In genomic region chr3:112546216-112546759, GRCh38 we compare ENCODE assay signal across 35 cellular contexts. TPM values are rescaled to one million over a fixed set of nuclear protein-coding genes. Genes with fewer than 3 reads are reported as not detected.
DNase-seq lines count a peak whose midpoint lies in the region; ATAC-seq, FAIRE-seq and TF ChIP-seq lines count a peak whose summit lies in the region.
"Had no signal": no experiment of that assay in that cellular context is flagged by ENCODE, and none has a peak within 500 bp of the region (broad histone marks: within the 10 kb centered on the region; RNA-seq: fewer than 3 reads in every experiment).

No MANE protein-coding gene starts in this region.

- intact Hi-C loops in activated CD4-positive, alpha-beta T cell treated with anti-CD3 and anti-CD28 coated beads for 36 hours (cut with DNase I, micrococcal nuclease) = no loop called here
- intact Hi-C loops in endothelial cell of umbilical vein (cut with micrococcal nuclease) = no loop called here

- H3K27ac ChIP-seq in endothelial cell of umbilical vein (ENCODE audit: insufficient read depth, low read depth, low read length) = peak overlapping the region; percentile 10
- H3K27ac ChIP-seq: 22Rv1, C4-2B, neural progenitor cell, pancreas, testis, VCaP had no signal

- peaks cover 10% of the 10 kb centered on the region for H3K4me1 Mint-ChIP-seq in activated CD4-positive, alpha-beta T cell treated with anti-CD3 and anti-CD28 coated beads for 36 hours
- H3K4me1 Mint-ChIP-seq in T-helper 17 cell = peaks cover 8% of the 10 kb centered on the region
- peaks cover 8% of the 10 kb centered on the region for H3K4me1 Mint-ChIP-seq in stimulated activated effector memory CD8-positive, alpha-beta T cell treated with anti-CD3 and anti-CD28 coated beads, Interleukin-12 subunit alpha, Interleukin-12 subunit beta, amount 100 ng/mL, for 72 hours
- H3K4me1 Mint-ChIP-seq in T-helper 2 cell treated with Interferon-gamma antibody and Interleukin-4, amounts not matched to agents 5 μg/mL and 100 μg/mL, for 36 hours (ENCODE audit: low read depth) = peaks cover 6% of the 10 kb centered on the region
- H3K4me1 Mint-ChIP-seq in stimulated activated naive B cell treated with anti-CD40 and anti-IgM and Interleukin-4, amounts not matched to agents 10 μg/mL and 1 μg/mL and 100 μg/mL, for 72 hours = peaks cover 1 to 4% of the 10 kb centered on the region in 2 donors
- H3K4me1 Mint-ChIP-seq: neural progenitor cell had no signal

- no TSS peak for BruUV-seq in endothelial cell of umbilical vein (replicated peaks; lab: Mats Ljungman, UMichigan)

- H3K4me3 ChIP-seq in endothelial cell of umbilical vein (replicated peaks in 1 of 3; ENCODE audit: insufficient read depth in 1 of 3, low read depth in 1 of 3, low read length in 3 of 3) = no peak overlapping the region
- H3K4me3 ChIP-seq: left lung, neural progenitor cell, pancreas, testis had no signal

- no peak overlapping the region for H2AFZ ChIP-seq in endothelial cell of umbilical vein (ENCODE audit: low read depth, low read length)
- H2AFZ ChIP-seq: neural progenitor cell had no signal

- no peaks in the 10 kb centered on the region for H3K27me3 Mint-ChIP-seq in activated CD4-positive, alpha-beta T cell treated with anti-CD3 and anti-CD28 coated beads for 36 hours
- no peaks in the 10 kb centered on the region for H3K27me3 Mint-ChIP-seq in T-helper 17 cell
- no peaks in the 10 kb centered on the region for H3K27me3 Mint-ChIP-seq in T-helper 2 cell treated with Interferon-gamma antibody and Interleukin-4, amounts not matched to agents 5 μg/mL and 100 μg/mL, for 36 hours (ENCODE audit: low read depth)
- no peaks in the 10 kb centered on the region for H3K27me3 Mint-ChIP-seq in stimulated activated naive B cell treated with anti-CD40 and anti-IgM and Interleukin-4, amounts not matched to agents 10 μg/mL and 1 μg/mL and 100 μg/mL, for 72 hours
- H3K27me3 Mint-ChIP-seq: activated CD4-positive, alpha-beta T cell treated with anti-CD3 and anti-CD28 coated beads, Interleukin-2, amount 10 ng/mL, durations not matched to agents 24 days and 14 days; activated naive CD8-positive, alpha-beta T cell treated with anti-CD3 and anti-CD28 coated beads for 36 hours; activated T-cell treated with anti-CD3 and anti-CD28 coated beads, Interleukin-2, amount 50 U/mL, for 24 hours; central memory CD8-positive, alpha-beta T cell had no signal

- peak overlapping the region; percentile 40 for H3K4me2 ChIP-seq in endothelial cell of umbilical vein (ENCODE audit: insufficient read depth, low read length)
- H3K4me2 ChIP-seq: neural progenitor cell had no signal

- no peaks in the 10 kb centered on the region for H3K9me1 ChIP-seq in endothelial cell of umbilical vein (replicated peaks; ENCODE audit: control insufficient read depth, extremely low read depth, insufficient read depth, low read length)

- peaks cover 3% of the 10 kb centered on the region for H3K79me2 ChIP-seq in endothelial cell of umbilical vein (ENCODE audit: control insufficient read depth, insufficient read depth, low read length)

- CTCF ChIA-PET in activated CD4-positive, alpha-beta T cell treated with anti-CD3 and anti-CD28 coated beads for 36 hours (lab: Charles Lee) = interaction anchor here (1.9 kb wide), 1 partner anchor 252 kb away, joined by 4 read pairs; the partner anchor contains the start of gene SLC9C1
- CTCF ChIA-PET in endothelial cell of umbilical vein (lab: Charles Lee) = interaction anchor here (1.7 kb wide), 1 partner anchor 435 kb away, joined by 5 read pairs; no protein-coding TSS in a partner anchor

- no peak for TF ChIP-seq POLR2A in endothelial cell of umbilical vein (IDR thresholded peaks at IDR 0.05; ENCODE audit: low read depth, low read length)

- no peaks in the 10 kb centered on the region for H3K9me3 ChIP-seq in T-helper 17 cell (ENCODE audit: control insufficient read depth, low read length, poor library complexity, severe bottlenecking)
- H3K9me3 ChIP-seq in endothelial cell of umbilical vein (replicated peaks; ENCODE audit: control insufficient read depth, insufficient read depth, low read length) = no peaks in the 10 kb centered on the region
- H3K9me3 ChIP-seq: left lung, pancreas, testis had no signal

- no peak for FAIRE-seq in endothelial cell of umbilical vein (lab: Jason Lieb, UNC)
- FAIRE-seq: islet of Langerhans, pancreas had no signal

- H3K36me3 ChIP-seq in endothelial cell of umbilical vein (ENCODE audit: control insufficient read depth in 2 of 2, extremely low read depth in 1 of 2, insufficient read depth in 2 of 2, low read length in 2 of 2) = peaks cover 0 to 5% of the 10 kb centered on the region in 2 experiments

- dilution Hi-C loops in endothelial cell of umbilical vein (cut with MboI; ENCODE audit: extremely low pct_ligation_motif_present, low sequenced_read_pairs) = no loop called here

- no peaks in the 10 kb centered on the region for H3K27me3 ChIP-seq in endothelial cell of umbilical vein (ENCODE audit: control insufficient read depth in 2 of 2, insufficient read depth in 2 of 2, low read length in 2 of 2)
- H3K27me3 ChIP-seq: left lung, neural progenitor cell, pancreas, testis had no signal

- no peak for ATAC-seq in activated CD4-positive, alpha-beta T cell treated with anti-CD3 and anti-CD28 coated beads for 36 hours
- no peak for ATAC-seq in T-helper 17 cell
- no peak for ATAC-seq in stimulated activated effector memory CD8-positive, alpha-beta T cell treated with anti-CD3 and anti-CD28 coated beads, Interleukin-12 subunit alpha, Interleukin-12 subunit beta, amount 100 ng/mL, for 72 hours
- no peak for ATAC-seq in stimulated activated naive B cell treated with anti-CD40 and anti-IgM and Interleukin-4, amounts not matched to agents 10 μg/mL and 1 μg/mL and 100 μg/mL, for 72 hours (replicated peaks)
- ATAC-seq: left lung; pancreas; stimulated activated naive CD8-positive, alpha-beta T cell treated with anti-CD3 and anti-CD28 coated beads, Interleukin-15, Interleukin-2, amounts not matched to agents 100 U/mL and 50 U/mL, for 24 hours had no signal

- no peak overlapping the region for H3K4me3 Mint-ChIP-seq in activated CD4-positive, alpha-beta T cell treated with anti-CD3 and anti-CD28 coated beads for 36 hours
- no peak overlapping the region for H3K4me3 Mint-ChIP-seq in T-helper 17 cell
- H3K4me3 Mint-ChIP-seq in stimulated activated effector memory CD8-positive, alpha-beta T cell treated with anti-CD3 and anti-CD28 coated beads, Interleukin-12 subunit alpha, Interleukin-12 subunit beta, amount 100 ng/mL, for 72 hours = no peak overlapping the region
- no peak overlapping the region for H3K4me3 Mint-ChIP-seq in T-helper 2 cell treated with Interferon-gamma antibody and Interleukin-4, amounts not matched to agents 5 μg/mL and 100 μg/mL, for 36 hours
- no peak overlapping the region for H3K4me3 Mint-ChIP-seq in stimulated activated naive B cell treated with anti-CD40 and anti-IgM and Interleukin-4, amounts not matched to agents 10 μg/mL and 1 μg/mL and 100 μg/mL, for 72 hours
- H3K4me3 Mint-ChIP-seq: activated CD4-positive, alpha-beta T cell treated with anti-CD3 and anti-CD28 coated beads, Interleukin-2, amount 10 ng/mL, durations not matched to agents 24 days and 14 days; activated naive CD8-positive, alpha-beta T cell treated with anti-CD3 and anti-CD28 coated beads for 36 hours; activated T-cell treated with anti-CD3 and anti-CD28 coated beads, Interleukin-2, amount 50 U/mL, for 24 hours; central memory CD8-positive, alpha-beta T cell; neural progenitor cell had no signal

- H3K27ac Mint-ChIP-seq in activated CD4-positive, alpha-beta T cell treated with anti-CD3 and anti-CD28 coated beads for 36 hours = peak overlapping the region; percentile 14
- peak overlapping the region; percentile 3 for H3K27ac Mint-ChIP-seq in T-helper 17 cell
- H3K27ac Mint-ChIP-seq in stimulated activated effector memory CD8-positive, alpha-beta T cell treated with anti-CD3 and anti-CD28 coated beads, Interleukin-12 subunit alpha, Interleukin-12 subunit beta, amount 100 ng/mL, for 72 hours = peak overlapping the region; percentile 13
- H3K27ac Mint-ChIP-seq in T-helper 2 cell treated with Interferon-gamma antibody and Interleukin-4, amounts not matched to agents 5 μg/mL and 100 μg/mL, for 36 hours = no peak overlapping the region
- H3K27ac Mint-ChIP-seq in stimulated activated naive B cell treated with anti-CD40 and anti-IgM and Interleukin-4, amounts not matched to agents 10 μg/mL and 1 μg/mL and 100 μg/mL, for 72 hours = no peak overlapping the region
- H3K27ac Mint-ChIP-seq: activated CD4-positive, alpha-beta T cell treated with anti-CD3 and anti-CD28 coated beads, Interleukin-2, amount 10 ng/mL, durations not matched to agents 24 days and 14 days; activated naive CD8-positive, alpha-beta T cell treated with anti-CD3 and anti-CD28 coated beads for 36 hours; activated T-cell treated with anti-CD3 and anti-CD28 coated beads, Interleukin-2, amount 50 U/mL, for 24 hours; neural progenitor cell had no signal

- no peak overlapping the region for H3K9ac ChIP-seq in endothelial cell of umbilical vein (replicated peaks; ENCODE audit: extremely low read depth, insufficient read depth, low read length)
- H3K9ac ChIP-seq: neural progenitor cell had no signal

- no peaks in the 10 kb centered on the region for H3K9me3 Mint-ChIP-seq in activated CD4-positive, alpha-beta T cell treated with anti-CD3 and anti-CD28 coated beads for 36 hours (ENCODE audit: low read depth)
- no peaks in the 10 kb centered on the region for H3K9me3 Mint-ChIP-seq in stimulated activated effector memory CD8-positive, alpha-beta T cell treated with anti-CD3 and anti-CD28 coated beads, Interleukin-12 subunit alpha, Interleukin-12 subunit beta, amount 100 ng/mL, for 72 hours
- H3K9me3 Mint-ChIP-seq in T-helper 2 cell treated with Interferon-gamma antibody and Interleukin-4, amounts not matched to agents 5 μg/mL and 100 μg/mL, for 36 hours = no peaks in the 10 kb centered on the region
- H3K9me3 Mint-ChIP-seq in stimulated activated naive B cell treated with anti-CD40 and anti-IgM and Interleukin-4, amounts not matched to agents 10 μg/mL and 1 μg/mL and 100 μg/mL, for 72 hours = no peaks in the 10 kb centered on the region
- H3K9me3 Mint-ChIP-seq: activated CD4-positive, alpha-beta T cell treated with anti-CD3 and anti-CD28 coated beads, Interleukin-2, amount 10 ng/mL, durations not matched to agents 24 days and 14 days; activated naive CD8-positive, alpha-beta T cell treated with anti-CD3 and anti-CD28 coated beads for 36 hours; activated T-cell treated with anti-CD3 and anti-CD28 coated beads, Interleukin-2, amount 50 U/mL, for 24 hours; central memory CD8-positive, alpha-beta T cell; neural progenitor cell had no signal

- no peak for TF ChIP-seq CTCF in endothelial cell of umbilical vein (IDR thresholded peaks at IDR 0.05; ENCODE audit: extremely low read depth in 1 of 2, insufficient read depth in 1 of 2, low read depth in 1 of 2, low read length in 2 of 2)

- H4K20me1 ChIP-seq in endothelial cell of umbilical vein (replicated peaks; ENCODE audit: control insufficient read depth, extremely low read depth, insufficient read depth, low read length) = no peaks in the 10 kb centered on the region

- H3K4me1 ChIP-seq in endothelial cell of umbilical vein (ENCODE audit: control insufficient read depth, extremely low read depth, insufficient read depth, low read length) = peaks cover 12% of the 10 kb centered on the region
- H3K4me1 ChIP-seq: left lung, neural progenitor cell, testis had no signal

- no peak for DNase-seq in activated CD4-positive, alpha-beta T cell treated with anti-CD3 and anti-CD28 coated beads for 36 hours
- DNase-seq in activated CD4-positive, alpha-beta T cell treated with anti-CD3 and anti-CD28 coated beads, Interleukin-2, amount 50 U/mL, for 4 hours = no peak
- DNase-seq in T-helper 17 cell (no peak), endothelial cell of umbilical vein (ENCODE audit: low read depth, low spot score) (peak; percentile 37), activated T-cell treated with anti-CD3 and anti-CD28 coated beads for 4 hours (no peak)
- DNase-seq in stimulated activated effector memory CD8-positive, alpha-beta T cell treated with anti-CD3 and anti-CD28 coated beads, Interleukin-12 subunit alpha, Interleukin-12 subunit beta, amount 100 ng/mL, for 72 hours (ENCODE audit: low spot score in 2 of 2) = no peak
- DNase-seq in T-helper 2 cell treated with Interferon-gamma antibody and Interleukin-4, amounts not matched to agents 5 μg/mL and 100 μg/mL, for 36 hours (ENCODE audit: low spot score) = no peak
- DNase-seq in stimulated activated naive B cell treated with anti-CD40 and anti-IgM and Interleukin-4, amounts not matched to agents 10 μg/mL and 1 μg/mL and 100 μg/mL, for 72 hours = no peak
- DNase-seq: activated CD4-positive, alpha-beta T cell treated with anti-CD3 and anti-CD28 coated beads, Interleukin-2, amount 10 ng/mL, durations not matched to agents 24 days and 14 days; activated gamma-delta T cell; activated naive CD8-positive, alpha-beta T cell treated with anti-CD3 and anti-CD28 coated beads for 36 hours; activated T-cell treated with anti-CD3 and anti-CD28 coated beads, Interleukin-2, amount 50 U/mL, for 24 hours; anterior cingulate cortex; Calu3; DMS79; GOT3; KG1; left lung; MM.1S; NCI-H1930; NCI-H524 treated with DMSO at 0.1 percent for 48 hours; NK-92 treated with Interleukin-12 subunit alpha and Interleukin-12 subunit beta, amount 100 ng/mL, for 24 hours; pancreas; SHP77; stimulated activated naive CD8-positive, alpha-beta T cell treated with anti-CD3 and anti-CD28 coated beads, Interleukin-15, Interleukin-2, amounts not matched to agents 100 U/mL and 50 U/mL, for 24 hours; SW 1271; T1000; testis had no signal

- POLR2A ChIA-PET in activated CD4-positive, alpha-beta T cell treated with anti-CD3 and anti-CD28 coated beads for 36 hours (lab: Charles Lee) = no interaction called here
- POLR2A ChIA-PET in endothelial cell of umbilical vein (lab: Charles Lee) = no interaction called here

- H3K36me3 Mint-ChIP-seq in activated CD4-positive, alpha-beta T cell treated with anti-CD3 and anti-CD28 coated beads for 36 hours (ENCODE audit: low read depth) = peaks cover 47% of the 10 kb centered on the region
- peaks cover 2% of the 10 kb centered on the region for H3K36me3 Mint-ChIP-seq in T-helper 17 cell (ENCODE audit: low read depth)
- H3K36me3 Mint-ChIP-seq in stimulated activated effector memory CD8-positive, alpha-beta T cell treated with anti-CD3 and anti-CD28 coated beads, Interleukin-12 subunit alpha, Interleukin-12 subunit beta, amount 100 ng/mL, for 72 hours = peaks cover 88% of the 10 kb centered on the region
- H3K36me3 Mint-ChIP-seq in T-helper 2 cell treated with Interferon-gamma antibody and Interleukin-4, amounts not matched to agents 5 μg/mL and 100 μg/mL, for 36 hours (ENCODE audit: low read depth) = peaks cover 42% of the 10 kb centered on the region
- peaks cover 17 to 30% of the 10 kb centered on the region in 2 donors for H3K36me3 Mint-ChIP-seq in stimulated activated naive B cell treated with anti-CD40 and anti-IgM and Interleukin-4, amounts not matched to agents 10 μg/mL and 1 μg/mL and 100 μg/mL, for 72 hours

RNA-seq across cellular contexts. Expression of gene ATG3, which starts 15.5 kb away (rescaled TPM):
- 10 to 100 TPM; 54.9 to 71.0 TPM for total RNA-seq in activated CD4-positive, alpha-beta T cell treated with anti-CD3 and anti-CD28 coated beads for 36 hours
- total RNA-seq in T-helper 17 cell = 10 to 100 TPM; 45.9 to 46.2 TPM
- total RNA-seq in endothelial cell of umbilical vein = 62.4 TPM in 2 replicates
- polyA plus RNA-seq in endothelial cell of umbilical vein = 33.0 and 36.0 TPM in 2 replicates
- polyA plus RNA-seq in endothelial cell of umbilical vein (2011; cell fraction: cytosol; rRNA removed) = 42.0 and 43.8 TPM in 2 replicates
- polyA plus RNA-seq in endothelial cell of umbilical vein (2011; cell fraction: nucleus; rRNA removed) = 26.8 and 32.7 TPM in 2 replicates
- 43.0 and 52.2 TPM in 2 replicates for polyA plus RNA-seq in endothelial cell of umbilical vein (2012)
- polyA minus RNA-seq in endothelial cell of umbilical vein = 21.7 and 23.2 TPM in 2 replicates
- 47.1 TPM for polyA minus RNA-seq in endothelial cell of umbilical vein (2011; cell fraction: cytosol; rRNA and poly(A)+ RNA removed)
- 29.7 and 38.3 TPM in 2 replicates for polyA minus RNA-seq in endothelial cell of umbilical vein (2011; cell fraction: nucleus; rRNA and poly(A)+ RNA removed)

RNA-seq across cellular contexts. Expression of gene SLC35A5, which starts 15.6 kb away (rescaled TPM):
- 10 to 100 TPM; 16.5 to 18.7 TPM for total RNA-seq in activated CD4-positive, alpha-beta T cell treated with anti-CD3 and anti-CD28 coated beads for 36 hours
- total RNA-seq in T-helper 17 cell (1 to 10 TPM; 7.6 to 8.6 TPM), endothelial cell of umbilical vein (25.1 and 25.6 TPM in 2 replicates)
- polyA plus RNA-seq in endothelial cell of umbilical vein = 27.7 and 40.1 TPM in 2 replicates
- 19.3 and 19.5 TPM in 2 replicates for polyA plus RNA-seq in endothelial cell of umbilical vein (2011; cell fraction: cytosol; rRNA removed)
- 16.7 and 23.2 TPM in 2 replicates for polyA plus RNA-seq in endothelial cell of umbilical vein (2011; cell fraction: nucleus; rRNA removed)
- 21.0 and 23.6 TPM in 2 replicates for polyA plus RNA-seq in endothelial cell of umbilical vein (2012)
- polyA minus RNA-seq in endothelial cell of umbilical vein = 39.5 and 43.7 TPM in 2 replicates
- 17.6 TPM for polyA minus RNA-seq in endothelial cell of umbilical vein (2011; cell fraction: cytosol; rRNA and poly(A)+ RNA removed)
- polyA minus RNA-seq in endothelial cell of umbilical vein (2011; cell fraction: nucleus; rRNA and poly(A)+ RNA removed) = 18.3 and 30.2 TPM in 2 replicates

RNA-seq across cellular contexts. Expression of gene BTLA, which starts 47.0 kb away (rescaled TPM):
- total RNA-seq in activated CD4-positive, alpha-beta T cell treated with anti-CD3 and anti-CD28 coated beads for 36 hours = 10 to 100 TPM; 21.0 to 21.7 TPM
- total RNA-seq in T-helper 17 cell (10 to 100 TPM in 1 of 2 donors, 1 to 10 TPM in 1; 9.4 to 16.0 TPM), endothelial cell of umbilical vein (not detected in 2 replicates)
- not detected in 2 replicates for polyA plus RNA-seq in endothelial cell of umbilical vein
- polyA plus RNA-seq in endothelial cell of umbilical vein (2011; cell fraction: cytosol; rRNA removed) = not detected in 2 replicates
- polyA plus RNA-seq in endothelial cell of umbilical vein (2011; cell fraction: nucleus; rRNA removed) = not detected in 2 replicates
- polyA plus RNA-seq in endothelial cell of umbilical vein (2012) = not detected in 2 replicates
- not detected in 2 replicates for polyA minus RNA-seq in endothelial cell of umbilical vein
- polyA minus RNA-seq in endothelial cell of umbilical vein (2011; cell fraction: cytosol; rRNA and poly(A)+ RNA removed) = not detected
- polyA minus RNA-seq in endothelial cell of umbilical vein (2011; cell fraction: nucleus; rRNA and poly(A)+ RNA removed) = not detected in 2 replicates
- total RNA-seq: Calu3, myocyte had no signal
- polyA plus RNA-seq: pancreas had no signal

Comparison
In these comparisons a context has a peak if more than half of its experiments do, and no peak if none do; other contexts are left out.
1. H3K27ac Mint-ChIP-seq: peak in activated CD4-positive, alpha-beta T cell treated with anti-CD3 and anti-CD28 coated beads for 36 hours (single experiment), T-helper 17 cell (single experiment) and stimulated activated effector memory CD8-positive, alpha-beta T cell treated with anti-CD3 and anti-CD28 coated beads, Interleukin-12 subunit alpha, Interleukin-12 subunit beta, amount 100 ng/mL, for 72 hours (single experiment); none in T-helper 2 cell treated with Interferon-gamma antibody and Interleukin-4, amounts not matched to agents 5 μg/mL and 100 μg/mL, for 36 hours (single experiment) and stimulated activated naive B cell treated with anti-CD40 and anti-IgM and Interleukin-4, amounts not matched to agents 10 μg/mL and 1 μg/mL and 100 μg/mL, for 72 hours (single experiment).
2. RNA of gene BTLA, which starts 47.0 kb away (total RNA-seq): 21.0 to 21.7 TPM in activated CD4-positive, alpha-beta T cell treated with anti-CD3 and anti-CD28 coated beads for 36 hours and 9.4 to 16.0 TPM in T-helper 17 cell; not detected in endothelial cell of umbilical vein; every median in the first group is over 10 times any median in the second.